24 cellular contexts compared by ENCODE assay signal in genomic region chr2:15094161-15094560, GRCh38.
"Had no signal": no experiment of that assay in that cellular context is flagged by ENCODE, and none has a peak within 500 bp of the region (broad histone marks: within the 10 kb centered on the region; RNA-seq: fewer than 3 reads in every experiment).

No MANE protein-coding gene starts in this region.

- H3K27ac Mint-ChIP-seq: IgD-negative memory B cell had no signal

- H3K9ac ChIP-seq: KMS-11 had no signal

- H3K4me3 Mint-ChIP-seq: IgD-negative memory B cell had no signal

- FAIRE-seq: HTR-8/SVneo, K562 had no signal

- DNase-seq: Kasumi-1; MV-4-11; NCI-H1092; NCI-H1105 treated with DMSO at 0.1 percent for 48 hours; NCI-H1417 treated with DMSO at 0.1 percent for 48 hours; NCI-H146; NCI-H1694 treated with DMSO at 0.1 percent for 48 hours; NCI-H1930; NCI-H2107; NCI-H2171 treated with DMSO at 0.1 percent for 48 hours; NCI-H345; NCI-H446 treated with DMSO at 0.1 percent for 48 hours; NCI-H510A treated with DMSO at 0.1 percent for 48 hours; NCI-H774; NK-92 treated with Interleukin-12 subunit alpha and Interleukin-12 subunit beta, amount 100 ng/mL, for 24 hours; PC-3; SHP77; T-helper 1 cell had no signal

- H3K4me3 ChIP-seq: K562 had no signal

- H3K27ac ChIP-seq: HL-60, KMS-11, RWPE1 had no signal

- H3K4me2 ChIP-seq: KMS-11 had no signal

- H3K9me3 Mint-ChIP-seq: IgD-negative memory B cell had no signal

- H3K4me1 Mint-ChIP-seq: IgD-negative memory B cell had no signal

- H3K36me3 Mint-ChIP-seq: IgD-negative memory B cell had no signal
